In genomic region chr19:17389957-17390664, GRCh38 we compare ENCODE assay signal across 8 cellular contexts. TPM values are rescaled to one million over a fixed set of nuclear protein-coding genes. Genes with fewer than 3 reads are reported as not detected.
A peak's percentile ranks its signal among the peaks of the same experiment; 100 is the strongest.
DNase-seq lines count a peak whose midpoint lies in the region; ATAC-seq and TF ChIP-seq lines count a peak whose summit lies in the region.

No MANE protein-coding gene starts in this region.

- H3K4me3 ChIP-seq in esophagus muscularis mucosa (peak overlapping the region; percentile 44 to 61 (median 48)), psoas muscle (peak overlapping the region; percentile 52)

- no peak for TF ChIP-seq EP300 in esophagus muscularis mucosa (IDR thresholded peaks at IDR 0.05)

- no peaks in the 10 kb centered on the region for H3K36me3 Mint-ChIP-seq in T-cell

- no peak for ATAC-seq in T-cell (replicated peaks in 1 of 4)
- ATAC-seq in psoas muscle, result peak in 1 of 4 donors; percentile 7
- no peak for ATAC-seq in HG03097 (IDR thresholded peaks at IDR 0.05; ENCODE audit: low FRiP score, unreplicated experiment)

- intact Hi-C loops in esophagus muscularis mucosa (cut with DNase I), result loop anchor here (5.0 kb wide), 1 partner anchor 98 kb away; no protein-coding TSS in a partner anchor
- intact Hi-C loops in psoas muscle (cut with DNase I), result no loop called here

- H3K9me3 Mint-ChIP-seq in T-cell, result no peaks in the 10 kb centered on the region

- H3K9me3 ChIP-seq in esophagus muscularis mucosa (peaks cover 0 to 11% (median 9%) of the 10 kb centered on the region in 4 donors), psoas muscle (peaks cover 11% of the 10 kb centered on the region)

- DNase-seq in T-cell, result no peak
- DNase-seq in esophagus muscularis mucosa (ENCODE audit: extremely low spot score), result no peak
- DNase-seq in psoas muscle, result no peak
- no peak for DNase-seq in DMS153 (lab: John Stamatoyannopoulos, UW)
- DNase-seq in activated gamma-delta T cell (lab: John Stamatoyannopoulos, UW), result no peak
- DNase-seq in NCI-H1930 (lab: John Stamatoyannopoulos, UW), result no peak

- peaks cover 0 to 74% (median 28%) of the 10 kb centered on the region in 4 donors for H3K27me3 ChIP-seq in esophagus muscularis mucosa
- H3K27me3 ChIP-seq in psoas muscle (ENCODE audit: insufficient read depth in 3 of 3, low read length in 2 of 3), result peaks cover 0 to 36% (median 10%) of the 10 kb centered on the region in 3 donors

- peaks cover 0 to 2% of the 10 kb centered on the region in 2 donors for H3K27me3 Mint-ChIP-seq in T-cell

- CTCF ChIA-PET in T-cell (lab: Charles Lee), result interaction anchor here (0.5 to 0.9 kb wide), 5 partner anchors 23 to 469 kb away, joined by 3 to 4 read pairs (median 3); no protein-coding TSS in a partner anchor

- POLR2A ChIA-PET in T-cell (lab: Charles Lee), result no interaction called here

- TF ChIP-seq POLR2A in esophagus muscularis mucosa (IDR thresholded peaks at IDR 0.05; ENCODE audit: low read depth), result no peak

- peaks cover 18 to 23% (median 19%) of the 10 kb centered on the region in 3 donors for H3K4me1 Mint-ChIP-seq in T-cell

- WGBS in esophagus muscularis mucosa, result 10% methylated on average over 20 of the region's 37 CpGs
- WGBS in psoas muscle, 3 donors, result 7 to 23% (median 15%) methylated on average over 10 to 37 of the region's 37 CpGs

- H3K4me1 ChIP-seq in esophagus muscularis mucosa (peaks cover 11 to 36% (median 30%) of the 10 kb centered on the region in 4 donors), psoas muscle (peaks cover 5% of the 10 kb centered on the region)

- no peak overlapping the region for H3K27ac ChIP-seq in esophagus muscularis mucosa (replicated peaks in 1 of 4)
- no peak overlapping the region for H3K27ac ChIP-seq in psoas muscle

- TF ChIP-seq CTCF in GM12872 (IDR thresholded peaks at IDR 0.05; ENCODE audit: insufficient read depth, low read depth, low read length) (0 out of 3 replicates have a peak, but pooled peaks have one; percentile 6), esophagus muscularis mucosa (IDR thresholded peaks at IDR 0.05) (no peak), psoas muscle (IDR thresholded peaks at IDR 0.05) (no peak)

- H3K4me3 Mint-ChIP-seq in T-cell, result peak overlapping the region; percentile 85 to 94 (median 86)

- H3K36me3 ChIP-seq in esophagus muscularis mucosa, result no peaks in the 10 kb centered on the region
- no peaks in the 10 kb centered on the region for H3K36me3 ChIP-seq in psoas muscle (ENCODE audit: insufficient read depth in 1 of 2, low read depth in 1 of 2)

- no peak overlapping the region for H3K27ac Mint-ChIP-seq in T-cell

RNA-seq across cellular contexts. Expression of gene CCDC194, which starts 3.9 kb away (rescaled TPM):
- total RNA-seq in T-cell (1 to 10 TPM; 1.4 to 3.3 (median 2.6) TPM), esophagus muscularis mucosa (not detected), psoas muscle (under 1 TPM in 1 of 4 donors, not detected in 3; 0.51 TPM)
- polyA plus RNA-seq in psoas muscle, result under 1 TPM in 1 of 3 donors, not detected in 2; 0.13 TPM

RNA-seq across cellular contexts. Expression of gene PLVAP, which starts 13.0 kb away (rescaled TPM):
- total RNA-seq in T-cell (under 1 TPM in 4 of 5 donors, not detected in 1; 0.19 to 0.86 (median 0.48) TPM), esophagus muscularis mucosa (100 to 1,000 TPM in 3 of 4 donors, 10 to 100 TPM in 1; 37.4 to 155 (median 117) TPM), psoas muscle (10 to 100 TPM; 16.0 to 23.7 (median 16.3) TPM)
- 10 to 100 TPM in 2 of 3 donors, 1 to 10 TPM in 1; 6.5 to 46.0 (median 14.5) TPM for polyA plus RNA-seq in psoas muscle

RNA-seq across cellular contexts. Expression of gene BST2, which starts 15.3 kb away (rescaled TPM):
- 10 to 100 TPM; 43.9 to 62.0 (median 52.2) TPM for total RNA-seq in T-cell
- total RNA-seq in esophagus muscularis mucosa, result 10 to 100 TPM; 25.3 to 59.7 (median 51.0) TPM
- total RNA-seq in psoas muscle, result 10 to 100 TPM; 18.3 to 47.7 (median 33.5) TPM
- 10 to 100 TPM; 29.8 to 40.8 (median 34.4) TPM for polyA plus RNA-seq in psoas muscle

RNA-seq across cellular contexts. Expression of gene MVB12A, which starts 29.7 kb away (rescaled TPM):
- total RNA-seq in T-cell (10 to 100 TPM; 21.0 to 41.4 (median 35.3) TPM), esophagus muscularis mucosa (10 to 100 TPM; 24.5 to 66.1 (median 56.1) TPM), psoas muscle (10 to 100 TPM; 15.6 to 23.7 (median 18.9) TPM)
- 10 to 100 TPM; 29.4 to 79.7 (median 43.1) TPM for polyA plus RNA-seq in psoas muscle

RNA-seq across cellular contexts. Expression of gene GTPBP3, which starts 52.8 kb away (rescaled TPM):
- 10 to 100 TPM; 31.9 to 72.5 (median 65.7) TPM for total RNA-seq in T-cell
- 10 to 100 TPM in 2 of 4 donors, 1 to 10 TPM in 2; 8.7 to 13.3 (median 10.2) TPM for total RNA-seq in esophagus muscularis mucosa
- 10 to 100 TPM in 3 of 4 donors, 1 to 10 TPM in 1; 9.6 to 11.0 (median 10.5) TPM for total RNA-seq in psoas muscle
- polyA plus RNA-seq in psoas muscle, result 10 to 100 TPM in 1 of 3 donors, 1 to 10 TPM in 2; 6.2 to 16.5 (median 8.8) TPM

Comparison
In these comparisons a context has a peak if more than half of its experiments do, and no peak if none do; other contexts are left out.
1. RNA of gene PLVAP, which starts 13.0 kb away (total RNA-seq): 37.4 to 155 TPM in esophagus muscularis mucosa and 16.0 to 23.7 TPM in psoas muscle; 0.19 to 0.86 TPM in T-cell; every median in the first group is over 4 times any median in the second.